Comparison of ENCODE assay signal across 16 cellular contexts in the genomic region with DNA sequence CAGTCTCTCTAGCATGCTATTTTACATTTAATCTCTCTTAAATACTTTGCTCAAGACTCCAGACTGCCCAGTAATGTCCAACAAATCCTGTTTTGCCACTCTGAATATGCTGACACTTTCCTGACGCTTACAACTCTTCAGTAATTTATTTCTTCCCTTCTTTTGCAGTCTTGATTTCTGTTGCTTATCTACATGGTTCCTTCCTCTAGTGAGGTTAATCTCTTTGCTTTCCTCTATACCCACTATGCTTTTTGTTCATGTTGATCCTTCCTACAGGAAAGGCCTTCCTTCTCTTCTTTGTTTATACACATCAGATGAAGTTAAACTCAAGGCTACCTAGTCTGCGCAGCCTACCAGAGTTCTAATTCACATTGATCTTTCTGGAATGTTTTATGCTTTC.
"Had no signal": no experiment of that assay in that cellular context is flagged by ENCODE, and none has a peak within 500 bp of the region (broad histone marks: within the 10 kb centered on the region; RNA-seq: fewer than 3 reads in every experiment).

No MANE protein-coding gene starts in this region.

- ATAC-seq: natural killer cell, sciatic nerve had no signal

- H3K4me3 Mint-ChIP-seq: brain, natural killer cell had no signal

- H3K27me3 Mint-ChIP-seq: brain had no signal

- H3K36me3 ChIP-seq: adrenal gland, esophagus muscularis mucosa, thoracic aorta had no signal

- DNase-seq: activated CD4-positive, alpha-beta T cell treated with anti-CD3 and anti-CD28 coated beads, Interleukin-2, amount 50 U/mL, for 4 hours; activated naive CD4-positive, alpha-beta T cell treated with anti-CD3 and anti-CD28 coated beads, Interleukin-2, amount 50 U/mL, for 16 hours; activated T-cell treated with anti-CD3 and anti-CD28 coated beads, Interleukin-2, amount 50 U/mL, for 1 hour; adrenal gland; dorsolateral prefrontal cortex; foreskin fibroblast; glutamatergic neuron; natural killer cell; stimulated activated CD4-positive, alpha-beta T cell treated with anti-CD3 and anti-CD28 coated beads, Interleukin-12 subunit alpha, Interleukin-12 subunit beta, amount 100 ng/mL, for 4 hours; stimulated activated naive CD4-positive, alpha-beta T cell treated with Interleukin-2 at 50 U/mL for 16 hours; T1000 had no signal

- H3K27me3 ChIP-seq: adrenal gland, dorsolateral prefrontal cortex, esophagus muscularis mucosa had no signal

- H3K4me3 ChIP-seq: adrenal gland, dorsolateral prefrontal cortex, esophagus muscularis mucosa, lung, thoracic aorta had no signal
